In the genomic region with DNA sequence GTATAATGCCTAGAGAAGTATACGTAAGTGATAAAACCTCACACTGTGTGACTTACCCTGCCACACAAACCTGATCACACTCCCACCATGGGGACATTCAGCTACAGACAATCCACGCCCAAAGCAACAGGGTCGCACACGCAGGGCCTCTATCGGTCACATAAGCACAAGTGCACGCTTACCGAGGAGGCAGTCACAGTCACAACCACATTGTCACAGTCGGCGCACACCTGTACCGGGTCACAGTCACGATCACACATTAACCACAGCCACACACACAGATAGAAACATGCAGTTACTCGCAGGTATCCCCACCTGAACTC, we compare ENCODE assay signal across 8 cellular contexts.
A peak's percentile ranks its signal among the peaks of the same experiment; 100 is the strongest.
DNase-seq lines count a peak whose midpoint lies in the region; ATAC-seq and TF ChIP-seq lines count a peak whose summit lies in the region.

No MANE protein-coding gene starts in this region.

- H3K9me3 ChIP-seq in iPS-18c (ENCODE audit: control insufficient read depth, insufficient read depth, low read length): peaks cover 4% of the 10 kb centered on the region

- in situ Hi-C loops in KBM-7 (cut with MboI; ENCODE audit: low pct_unique_long_range_greater_than_20kb, low sequenced_read_pairs): no loop called here

- H3K27ac ChIP-seq in 22Rv1: peak overlapping the region; percentile 95

- peak overlapping the region; percentile 96 for H3K4me3 ChIP-seq in iPS-18c (ENCODE audit: insufficient read depth, low read depth, low read length)

- peak; percentile 37 for TF ChIP-seq CTCF in 22Rv1 (IDR thresholded peaks at IDR 0.05)
- TF ChIP-seq CTCF in GM10266 (IDR thresholded peaks at IDR 0.05; ENCODE audit: control insufficient read depth, insufficient read depth, low read depth, missing control alignments): peak; percentile 25

- peak; percentile 33 for DNase-seq in GM10266 (ENCODE audit: extremely low spot score)
- peak; percentile 37 for DNase-seq in NOMO-1 treated with DMSO at 0.1 percent for 48 hours (lab: John Stamatoyannopoulos, UW; ENCODE audit: unreplicated experiment)
- peak; percentile 2 for DNase-seq in amniotic epithelial cell (ENCODE audit: low read depth)
- DNase-seq in stimulated activated CD4-positive, alpha-beta T cell treated with anti-CD3 and anti-CD28 coated beads, Interleukin-4, amount 100 ng/mL, for 24 hours: peak; percentile 58
- DNase-seq in KBM-7: no peak

- peak; percentile 6 for ATAC-seq in HG02973 (IDR thresholded peaks at IDR 0.05; ENCODE audit: unreplicated experiment)
